Comparison of ENCODE assay signal across 25 cellular contexts in the genomic region with DNA sequence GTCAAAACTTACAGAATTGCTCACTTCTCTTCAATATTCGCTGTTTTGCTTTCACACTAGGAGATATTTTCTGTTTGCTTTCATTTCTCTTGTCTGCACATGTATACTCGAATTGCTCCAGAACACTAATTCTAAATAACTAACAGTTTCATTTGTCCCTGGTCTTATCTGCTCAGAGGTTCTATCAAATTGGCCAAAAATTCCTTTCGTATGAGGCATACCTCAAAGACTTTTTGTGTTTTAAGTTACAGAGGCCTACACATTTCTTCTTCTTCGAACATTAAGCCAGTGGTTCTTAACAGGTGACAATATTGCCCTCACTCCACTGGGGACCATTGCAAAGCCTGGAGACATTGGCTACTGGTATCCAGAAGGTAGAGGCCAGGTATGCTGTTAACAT.
DNase-seq lines count a peak whose midpoint lies in the region; FAIRE-seq and TF ChIP-seq lines count a peak whose summit lies in the region.
"Had no signal": no experiment of that assay in that cellular context is flagged by ENCODE, and none has a peak within 500 bp of the region (broad histone marks: within the 10 kb centered on the region; RNA-seq: fewer than 3 reads in every experiment).

No MANE protein-coding gene starts in this region.

- H3K27ac Mint-ChIP-seq in T-helper 2 cell treated with Interferon-gamma antibody and Interleukin-4, amounts not matched to agents 5 μg/mL and 100 μg/mL, for 36 hours = no peak overlapping the region
- H3K27ac Mint-ChIP-seq: CD4-positive, alpha-beta memory T cell had no signal

- no peaks in the 10 kb centered on the region for H3K4me1 Mint-ChIP-seq in T-helper 2 cell treated with Interferon-gamma antibody and Interleukin-4, amounts not matched to agents 5 μg/mL and 100 μg/mL, for 36 hours (ENCODE audit: low read depth)
- H3K4me1 Mint-ChIP-seq: CD4-positive, alpha-beta memory T cell had no signal

- no peaks in the 10 kb centered on the region for H3K27me3 ChIP-seq in OCI-LY3 (ENCODE audit: low read depth, low read length)
- H3K27me3 ChIP-seq: MG63 had no signal

- TF ChIP-seq CTCF in OCI-LY3 (IDR thresholded peaks at IDR 0.05; ENCODE audit: low read depth, low read length) (no peak), astrocyte of the spinal cord (IDR thresholded peaks at IDR 0.05; ENCODE audit: low read depth, low read length) (no peak)

- no peaks in the 10 kb centered on the region for H3K36me3 ChIP-seq in OCI-LY3 (replicated peaks; ENCODE audit: low read depth, low read length)
- H3K36me3 ChIP-seq: MG63 had no signal

- no peak for TF ChIP-seq POLR2A in GM12892 (IDR thresholded peaks at IDR 0.05; ENCODE audit: low read depth, low read length)

- no peaks in the 10 kb centered on the region for H3K27me3 Mint-ChIP-seq in T-helper 2 cell treated with Interferon-gamma antibody and Interleukin-4, amounts not matched to agents 5 μg/mL and 100 μg/mL, for 36 hours (ENCODE audit: low read depth)

- DNase-seq in GM12892 (ENCODE audit: insufficient read length) = no peak
- peak; percentile 28 for DNase-seq in astrocyte of the spinal cord (ENCODE audit: low read depth, low spot score)
- peak; percentile 54 for DNase-seq in iris pigment epithelial cell (ENCODE audit: low read depth)
- no peak for DNase-seq in T-helper 2 cell treated with Interferon-gamma antibody and Interleukin-4, amounts not matched to agents 5 μg/mL and 100 μg/mL, for 36 hours (ENCODE audit: low spot score)
- no peak for DNase-seq in SHP77 (lab: John Stamatoyannopoulos, UW)
- DNase-seq in cerebellum (ENCODE audit: low spot score) = no peak
- no peak for DNase-seq in kidney tubule cell (ENCODE audit: low spot score)
- DNase-seq: C1 segment of cervical spinal cord; CD4-positive, alpha-beta memory T cell; COR-L47; GF-D8; Kasumi-1; MG63; NCI-H1105 treated with DMSO at 0.1 percent for 48 hours; NCI-H146; NCI-H2029; NCI-H526 treated with DMSO at 0.1 percent for 48 hours; SHP77 treated with DMSO at 0.1 percent for 48 hours had no signal

- H2AFZ ChIP-seq in OCI-LY3 (ENCODE audit: low read depth, low read length) = 0 out of 2 replicates have a peak overlapping the region, but pooled peaks have one; percentile 57

- H3K36me3 Mint-ChIP-seq in T-helper 2 cell treated with Interferon-gamma antibody and Interleukin-4, amounts not matched to agents 5 μg/mL and 100 μg/mL, for 36 hours (ENCODE audit: low read depth) = no peaks in the 10 kb centered on the region
- H3K36me3 Mint-ChIP-seq: CD4-positive, alpha-beta memory T cell had no signal

- no peaks in the 10 kb centered on the region for H3K4me1 ChIP-seq in OCI-LY3 (ENCODE audit: low read length)
- H3K4me1 ChIP-seq: A549 had no signal

- H3K9me3 Mint-ChIP-seq in T-helper 2 cell treated with Interferon-gamma antibody and Interleukin-4, amounts not matched to agents 5 μg/mL and 100 μg/mL, for 36 hours = no peaks in the 10 kb centered on the region
- H3K9me3 Mint-ChIP-seq: CD4-positive, alpha-beta memory T cell had no signal

- in situ Hi-C loops in astrocyte of the spinal cord (cut with HindIII; ENCODE audit: low sequenced_read_pairs) = no loop called here

- no peak overlapping the region for H3K27ac ChIP-seq in OCI-LY3 (ENCODE audit: low read length)
- H3K27ac ChIP-seq: A549, RWPE1 had no signal

- H3K4me3 Mint-ChIP-seq in T-helper 2 cell treated with Interferon-gamma antibody and Interleukin-4, amounts not matched to agents 5 μg/mL and 100 μg/mL, for 36 hours = no peak overlapping the region
- H3K4me3 Mint-ChIP-seq: CD4-positive, alpha-beta memory T cell had no signal

- H3K9ac ChIP-seq in OCI-LY3 (ENCODE audit: low read length) = no peak overlapping the region

- FAIRE-seq in GM12892 (lab: Jason Lieb, UNC) = peak; percentile 44
- FAIRE-seq: A549, GM12891, H1, HepG2, K562 had no signal

- H3K4me2 ChIP-seq in OCI-LY3 (ENCODE audit: low read length) = no peak overlapping the region
- H3K4me2 ChIP-seq: A549 had no signal

- H3K9me3 ChIP-seq in OCI-LY3 (ENCODE audit: insufficient read depth, low read length) = no peaks in the 10 kb centered on the region
- H3K9me3 ChIP-seq: A549, MG63 had no signal

- H3K4me3 ChIP-seq in OCI-LY3 (ENCODE audit: low read length) = no peak overlapping the region
- no peak overlapping the region for H3K4me3 ChIP-seq in astrocyte of the spinal cord (ENCODE audit: low read depth, low read length)
- H3K4me3 ChIP-seq: A549, K562, MG63 had no signal

- no peaks in the 10 kb centered on the region for H3K79me2 ChIP-seq in OCI-LY3 (ENCODE audit: low read length)

- H4K20me1 ChIP-seq in OCI-LY3 (ENCODE audit: insufficient read depth, low read length) = no peaks in the 10 kb centered on the region

Comparison
In these comparisons a context has a peak if more than half of its experiments do, and no peak if none do; other contexts are left out.
1. DNase-seq: peak in astrocyte of the spinal cord (single experiment) and iris pigment epithelial cell (single experiment); none in GM12892 (single experiment), T-helper 2 cell treated with Interferon-gamma antibody and Interleukin-4, amounts not matched to agents 5 μg/mL and 100 μg/mL, for 36 hours (single experiment), SHP77 (0 of 2), cerebellum (single experiment) and kidney tubule cell (single experiment).